In the genomic region with DNA sequence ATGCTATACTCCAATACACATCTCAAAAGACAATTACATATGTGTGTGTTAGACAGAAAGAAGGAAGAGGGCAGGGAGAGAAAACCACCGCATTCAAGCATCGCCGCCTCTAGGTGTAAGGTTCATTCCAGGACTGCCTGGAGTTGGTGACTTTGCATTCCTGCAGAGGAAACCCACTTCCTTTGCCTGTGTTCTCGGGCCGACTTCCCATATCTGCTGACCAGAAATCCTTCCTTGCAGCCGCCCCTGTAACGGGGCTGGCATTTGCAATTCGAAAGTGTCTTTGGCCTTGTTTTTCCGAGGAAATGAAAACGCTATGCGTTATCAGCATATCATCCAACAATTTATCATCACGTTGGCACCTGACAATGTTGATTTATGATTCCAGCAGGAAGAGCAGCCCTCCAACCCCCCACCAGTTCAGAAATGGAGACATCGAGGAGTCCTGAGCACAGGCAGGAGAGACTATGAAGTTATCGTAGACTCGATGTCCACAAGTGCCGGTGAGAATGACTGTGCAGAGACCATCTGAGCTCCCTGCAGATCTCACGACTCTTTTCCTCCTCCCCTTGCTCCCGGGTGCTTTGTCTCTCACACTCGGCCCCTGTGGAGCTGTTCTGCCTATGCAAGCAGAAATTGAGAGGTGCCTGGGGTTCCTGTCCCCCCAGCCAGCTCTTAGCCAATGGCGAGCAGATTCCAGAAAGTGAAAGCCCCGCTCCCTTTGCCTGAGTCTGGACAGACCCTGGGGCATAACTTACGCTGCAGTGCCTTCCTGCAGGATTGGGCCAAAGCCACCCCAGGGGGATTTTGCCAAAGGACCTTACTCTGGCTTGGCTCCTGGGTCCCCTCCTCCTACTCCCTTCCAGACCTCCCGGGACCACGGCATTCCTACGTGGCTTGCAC, we compare ENCODE assay signal across 9 cellular contexts.
DNase-seq lines count a peak whose midpoint lies in the region; ATAC-seq, FAIRE-seq and TF ChIP-seq lines count a peak whose summit lies in the region.
"Had no signal": no experiment of that assay in that cellular context is flagged by ENCODE, and none has a peak within 500 bp of the region (broad histone marks: within the 10 kb centered on the region; RNA-seq: fewer than 3 reads in every experiment).

No MANE protein-coding gene starts in this region.

- in situ Hi-C loops in astrocyte of the cerebellum (cut with HindIII; ENCODE audit: low sequenced_read_pairs): no loop called here
- in situ Hi-C loops in G401 (cut with HindIII; ENCODE audit: low sequenced_read_pairs): no loop called here

- H3K9me3 ChIP-seq in kidney (ENCODE audit: control insufficient read depth in 1 of 2, low read length in 2 of 2) (no peaks in the 10 kb centered on the region), stomach smooth muscle (ENCODE audit: control insufficient read depth in 2 of 2, low read length in 2 of 2) (no peaks in the 10 kb centered on the region), mucosa of descending colon (no peaks in the 10 kb centered on the region)

- FAIRE-seq in kidney (lab: Jason Lieb, UNC): no peak
- FAIRE-seq: A204.1 had no signal

- TF ChIP-seq CTCF in astrocyte of the cerebellum (IDR thresholded peaks at IDR 0.05; ENCODE audit: low read depth, low read length, missing control alignments) (no peak), kidney (IDR thresholded peaks at IDR 0.05; ENCODE audit: borderline replicate concordance, extremely low read depth, insufficient read depth) (no peak), mucosa of descending colon (IDR thresholded peaks at IDR 0.05) (no peak)

- intact Hi-C loops in kidney (cut with DNase I): loop anchor here (10.0 kb wide), 1 partner anchor 142 kb away; no protein-coding TSS in a partner anchor
- intact Hi-C loops in mucosa of descending colon (cut with DNase I, micrococcal nuclease): no loop called here

- H3K4me1 ChIP-seq in kidney (ENCODE audit: control insufficient read depth in 1 of 2, insufficient read depth in 1 of 2, low read depth in 1 of 2, low read length in 2 of 2) (peaks cover 0 to 5% of the 10 kb centered on the region in 2 donors), stomach smooth muscle (ENCODE audit: control insufficient read depth, insufficient read depth, low read length) (peaks cover 12% of the 10 kb centered on the region), mucosa of descending colon (ENCODE audit: low read depth) (no peaks in the 10 kb centered on the region)

- H3K4me3 ChIP-seq in astrocyte of the cerebellum (ENCODE audit: low read depth, low read length) (peak overlapping the region; percentile 26), kidney (ENCODE audit: low read length in 2 of 2) (peak overlapping the region; percentile 48 to 62), stomach smooth muscle (ENCODE audit: low read length in 2 of 2) (peak overlapping the region; percentile 45 to 68), mucosa of descending colon (no peak overlapping the region)

- H3K27ac ChIP-seq in kidney (ENCODE audit: low read depth in 2 of 2, low read length in 2 of 2) (no peak overlapping the region), stomach smooth muscle (ENCODE audit: low read length) (peak overlapping the region; percentile 62)

- ATAC-seq in mucosa of descending colon: no peak

- DNase-seq in NCI-H1092 treated with DMSO at 0.1 percent for 48 hours (lab: John Stamatoyannopoulos, UW): peak; percentile 11
- DNase-seq in NCI-H1092 (lab: John Stamatoyannopoulos, UW): no peak
- DNase-seq in astrocyte of the cerebellum (ENCODE audit: low read depth): peak; percentile 34
- DNase-seq in kidney: no peak
- no peak for DNase-seq in mucosa of descending colon
- no peak for DNase-seq in G401 (ENCODE audit: low spot score)
- no peak for DNase-seq in activated CD4-positive, alpha-beta T cell treated with anti-CD3 and anti-CD28 coated beads for 48 hours

- H3K36me3 ChIP-seq in kidney (ENCODE audit: control insufficient read depth in 1 of 2, insufficient read depth in 2 of 2, low read length in 2 of 2) (no peaks in the 10 kb centered on the region), stomach smooth muscle (ENCODE audit: control insufficient read depth in 2 of 2, insufficient read depth in 2 of 2, low read length in 2 of 2) (no peaks in the 10 kb centered on the region), mucosa of descending colon (ENCODE audit: low read depth) (no peaks in the 10 kb centered on the region)

- H3K9ac ChIP-seq in kidney (ENCODE audit: low read length in 2 of 2): peak overlapping the region in 1 of 2 donors; percentile 22
- peak overlapping the region; percentile 47 to 52 for H3K9ac ChIP-seq in stomach smooth muscle (ENCODE audit: low read length in 2 of 2)

- H3K27me3 ChIP-seq in stomach smooth muscle (ENCODE audit: control insufficient read depth in 1 of 2, insufficient read depth in 2 of 2, low read length in 2 of 2): no peaks in the 10 kb centered on the region

Comparison
In these comparisons a context has a peak if more than half of its experiments do, and no peak if none do; other contexts are left out.
1. DNase-seq: peak in NCI-H1092 treated with DMSO at 0.1 percent for 48 hours (single experiment) and astrocyte of the cerebellum (single experiment); none in NCI-H1092 (single experiment), kidney (single experiment), mucosa of descending colon (0 of 3), G401 (single experiment) and activated CD4-positive, alpha-beta T cell treated with anti-CD3 and anti-CD28 coated beads for 48 hours (single experiment).